Comparison of ENCODE assay signal across 19 cellular contexts in the genomic region with DNA sequence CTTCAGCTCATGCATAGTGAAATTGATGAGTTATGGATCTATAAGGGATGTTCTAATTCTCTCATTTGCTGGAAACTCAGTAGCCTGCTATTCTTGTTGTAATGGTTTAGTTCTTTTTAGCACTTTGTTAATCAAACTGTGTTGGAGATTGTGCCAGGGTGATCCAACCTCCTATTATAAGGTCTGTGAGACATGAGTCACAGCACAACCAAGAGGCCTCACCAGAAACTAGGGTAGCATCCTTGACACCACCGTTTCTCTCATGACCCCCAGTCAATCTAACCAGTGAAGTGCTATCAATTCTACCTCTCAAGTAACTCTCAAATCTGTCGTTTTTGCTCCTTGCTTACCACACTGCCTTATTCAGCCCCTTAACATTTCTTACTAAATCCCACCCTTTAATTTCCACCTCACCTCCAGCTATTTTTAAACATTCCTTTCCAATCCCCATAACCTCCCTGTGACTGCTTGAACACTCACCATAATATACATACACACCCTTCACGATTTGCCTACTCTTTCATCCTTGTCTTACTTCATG. TPM values are rescaled to one million over a fixed set of nuclear protein-coding genes. Genes with fewer than 3 reads are reported as not detected.
A peak's percentile ranks its signal among the peaks of the same experiment; 100 is the strongest.
DNase-seq lines count a peak whose midpoint lies in the region; ATAC-seq and TF ChIP-seq lines count a peak whose summit lies in the region.
"Had no signal": no experiment of that assay in that cellular context is flagged by ENCODE, and none has a peak within 500 bp of the region (broad histone marks: within the 10 kb centered on the region; RNA-seq: fewer than 3 reads in every experiment).

No MANE protein-coding gene starts in this region.

- H3K36me3 ChIP-seq in trophoblast cell (ENCODE audit: control insufficient read depth in 1 of 2, insufficient read depth in 2 of 2, low read length in 2 of 2): no peaks in the 10 kb centered on the region
- H3K36me3 ChIP-seq: gastrocnemius medialis, Peyer's patch, upper lobe of right lung had no signal

- no peak overlapping the region for H2BK5ac ChIP-seq in trophoblast cell (ENCODE audit: low read depth, low read length, poor library complexity)

- H3K9me3 ChIP-seq in trophoblast cell (ENCODE audit: insufficient read depth, low read depth, low read length): no peaks in the 10 kb centered on the region
- H3K9me3 ChIP-seq: gastrocnemius medialis, Peyer's patch, upper lobe of right lung had no signal

- H3K14ac ChIP-seq in trophoblast cell (ENCODE audit: low read length): no peak overlapping the region

- H3K4me3 ChIP-seq in foreskin fibroblast (ENCODE audit: low read depth in 1 of 2, low read length in 2 of 2) (no peak overlapping the region), trophoblast cell (ENCODE audit: low read depth, low read length) (no peak overlapping the region)
- H3K4me3 ChIP-seq: gastrocnemius medialis, Peyer's patch, upper lobe of right lung had no signal

- ATAC-seq in GM21526 (IDR thresholded peaks at IDR 0.05; ENCODE audit: low FRiP score, unreplicated experiment): peak; percentile 63
- ATAC-seq: activated CD8-positive, alpha-beta memory T cell treated with anti-CD3 and anti-CD28 coated beads, Interleukin-2, amount 10 ng/mL, durations not matched to agents 7 days and 5 days; gastrocnemius medialis; HCT116; stimulated activated memory B cell treated with anti-CD40 and anti-IgM and Interleukin-4, amounts not matched to agents 10 μg/mL and 1 μg/mL and 100 μg/mL, for 72 hours; upper lobe of right lung had no signal

- WGBS in trophoblast cell (ENCODE audit: extremely low coverage, insufficient coverage, insufficient read length): 100% methylated on average over 1 of the region's 3 CpGs

- no peaks in the 10 kb centered on the region for H3K79me1 ChIP-seq in trophoblast cell (ENCODE audit: low read length)

- POLR2A ChIA-PET in RWPE1 (lab: Yijun Ruan, JAX; ENCODE audit: low non-redundant PET): no interaction called here

- no peak overlapping the region for H3K18ac ChIP-seq in trophoblast cell (ENCODE audit: low read length)

- no peak overlapping the region for H2BK120ac ChIP-seq in trophoblast cell (ENCODE audit: insufficient read depth, low read length, poor library complexity)

- H3K4me1 ChIP-seq in trophoblast cell (ENCODE audit: control insufficient read depth in 1 of 2, insufficient read depth in 2 of 2, low read length in 2 of 2): no peaks in the 10 kb centered on the region
- H3K4me1 ChIP-seq: gastrocnemius medialis, Peyer's patch, upper lobe of right lung had no signal

- H4K91ac ChIP-seq in trophoblast cell (ENCODE audit: low read depth, low read length): no peak overlapping the region

- CTCF ChIA-PET in RWPE1 (lab: Yijun Ruan, JAX): interaction anchor here (0.6 kb wide), 1 partner anchor 213 kb away, joined by 3 read pairs; no protein-coding TSS in a partner anchor

- no peak overlapping the region for H2AFZ ChIP-seq in trophoblast cell (ENCODE audit: insufficient read depth, low read length, poor library complexity)

- no peak overlapping the region for H3K4me2 ChIP-seq in trophoblast cell (ENCODE audit: low read length)

- no peak overlapping the region for H3K9ac ChIP-seq in trophoblast cell (ENCODE audit: low read length)

- no peak overlapping the region for H2AK5ac ChIP-seq in trophoblast cell (ENCODE audit: low read length)

- no peak overlapping the region for H4K8ac ChIP-seq in trophoblast cell (ENCODE audit: low read depth, low read length)

- no peaks in the 10 kb centered on the region for H3K27me3 ChIP-seq in trophoblast cell (ENCODE audit: insufficient read depth, low read length)
- H3K27me3 ChIP-seq: gastrocnemius medialis, Peyer's patch, upper lobe of right lung had no signal

- TF ChIP-seq CTCF in RWPE1 (conservative IDR thresholded peaks at IDR 0.05; ENCODE audit: low read depth) (no peak), foreskin fibroblast (IDR thresholded peaks at IDR 0.05; ENCODE audit: low read depth, low read length) (no peak)

- DNase-seq in Daoy (ENCODE audit: low read depth) (peak; percentile 54), RWPE1 (ENCODE audit: low spot score) (peak; percentile 15), foreskin fibroblast (peak; percentile 32 to 60), trophoblast cell (no peak), NCI-H187 treated with DMSO at 0.1 percent for 48 hours (lab: John Stamatoyannopoulos, UW) (no peak)
- DNase-seq in activated CD8-positive, alpha-beta memory T cell treated with anti-CD3 and anti-CD28 coated beads, Interleukin-2, amount 50 U/mL, for 48 hours: no peak
- no peak for DNase-seq in activated effector memory CD4-positive, alpha-beta T cell treated with Interleukin-2 at 50 U/mL for 16 hours
- DNase-seq: activated CD4-positive, CD25-positive, alpha-beta regulatory T cell; activated CD8-positive, alpha-beta memory T cell treated with anti-CD3 and anti-CD28 coated beads, Interleukin-2, amount 10 ng/mL, durations not matched to agents 7 days and 5 days; activated naive CD4-positive, alpha-beta T cell treated with Interleukin-2 at 50 U/mL for 16 hours; effector memory CD4-positive, alpha-beta T cell; gastrocnemius medialis; NCI-H2029 treated with DMSO at 0.1 percent for 48 hours; Peyer's patch; upper lobe of right lung had no signal

- H4K12ac ChIP-seq in trophoblast cell (ENCODE audit: low read depth, low read length): no peak overlapping the region

- H2BK12ac ChIP-seq in trophoblast cell (ENCODE audit: low read length): no peak overlapping the region

- no peak overlapping the region for H3K23ac ChIP-seq in trophoblast cell (ENCODE audit: low read length)

- H3K27ac ChIP-seq in RWPE1 (no peak overlapping the region), trophoblast cell (ENCODE audit: low read depth, low read length) (no peak overlapping the region)
- H3K27ac ChIP-seq: gastrocnemius medialis, HL-60, Peyer's patch, upper lobe of right lung had no signal

- no peaks in the 10 kb centered on the region for H3K79me2 ChIP-seq in trophoblast cell (ENCODE audit: control insufficient read depth, insufficient read depth, low read length, poor library complexity)

- no peak overlapping the region for H3K4ac ChIP-seq in trophoblast cell (ENCODE audit: low read depth, low read length)

RNA-seq across cellular contexts. Expression of gene NUDT4, which starts 54.0 kb away (rescaled TPM):
- 45.0 and 50.0 TPM in 2 replicates for total RNA-seq in Daoy (2014; rRNA removed; shearing (Covaris generic))
- 39.6 and 40.3 TPM in 2 replicates for polyA plus RNA-seq in trophoblast cell (2013)

Comparison
In these comparisons a context has a peak if more than half of its experiments do, and no peak if none do; other contexts are left out.
1. DNase-seq: peak in Daoy (single experiment), RWPE1 (single experiment) and foreskin fibroblast (2 of 2); none in trophoblast cell (0 of 2), activated CD8-positive, alpha-beta memory T cell treated with anti-CD3 and anti-CD28 coated beads, Interleukin-2, amount 50 U/mL, for 48 hours (single experiment), activated effector memory CD4-positive, alpha-beta T cell treated with Interleukin-2 at 50 U/mL for 16 hours (single experiment) and NCI-H187 treated with DMSO at 0.1 percent for 48 hours (single experiment).